Comparison of ENCODE assay signal across 9 cellular contexts in genomic region chr5:148831590-148832565, GRCh38. TPM values are rescaled to one million over a fixed set of nuclear protein-coding genes. Genes with fewer than 3 reads are reported as not detected.
DNase-seq lines count a peak whose midpoint lies in the region; ATAC-seq and TF ChIP-seq lines count a peak whose summit lies in the region.
"Had no signal": no experiment of that assay in that cellular context is flagged by ENCODE, and none has a peak within 500 bp of the region (broad histone marks: within the 10 kb centered on the region; RNA-seq: fewer than 3 reads in every experiment).

No MANE protein-coding gene starts in this region.

- DNase-seq in CD4-positive, alpha-beta memory T cell: no peak
- DNase-seq in fibroblast of lung (ENCODE audit: low read depth in 2 of 2): no peak
- no peak for DNase-seq in HuH-7.5 (ENCODE audit: low spot score)
- DNase-seq in DMS114 treated with DMSO at 0.1 percent for 48 hours (lab: John Stamatoyannopoulos, UW; ENCODE audit: unreplicated experiment): no peak
- DNase-seq in T-helper 1 cell: no peak
- DNase-seq in NCI-H146 treated with DMSO at 0.1 percent for 48 hours (lab: John Stamatoyannopoulos, UW; ENCODE audit: unreplicated experiment): no peak

- peak overlapping the region; percentile 52 to 95 (median 86) for H3K4me3 Mint-ChIP-seq in CD4-positive, alpha-beta memory T cell

- no peak overlapping the region for H3K27ac ChIP-seq in CD4-positive, alpha-beta memory T cell (ENCODE audit: low read depth, low read length)
- no peak overlapping the region for H3K27ac ChIP-seq in fibroblast of lung (ENCODE audit: insufficient read depth, low read length)
- H3K27ac ChIP-seq: tibial artery had no signal

- H3K4me2 ChIP-seq in fibroblast of lung (ENCODE audit: extremely low read depth, insufficient read depth, low read length): peak overlapping the region; percentile 46

- H3K4me3 ChIP-seq in CD4-positive, alpha-beta memory T cell (ENCODE audit: low read length in 2 of 2): no peak overlapping the region
- H3K4me3 ChIP-seq in fibroblast of lung (replicated peaks in 1 of 4; ENCODE audit: control extremely low read depth in 1 of 4, insufficient read depth in 1 of 4, low read depth in 3 of 4, low read length in 4 of 4): no peak overlapping the region
- H3K4me3 ChIP-seq: tibial artery had no signal

- H3K79me2 ChIP-seq in fibroblast of lung (ENCODE audit: control insufficient read depth, insufficient read depth, low read length): peaks cover 24% of the 10 kb centered on the region

- H3K9me3 Mint-ChIP-seq in CD4-positive, alpha-beta memory T cell: no peaks in the 10 kb centered on the region

- H3K4me1 Mint-ChIP-seq in CD4-positive, alpha-beta memory T cell: peaks cover 34 to 96% (median 62%) of the 10 kb centered on the region in 4 donors

- no peaks in the 10 kb centered on the region for H3K36me3 ChIP-seq in CD4-positive, alpha-beta memory T cell (ENCODE audit: insufficient read depth, low read length)
- no peaks in the 10 kb centered on the region for H3K36me3 ChIP-seq in fibroblast of lung (ENCODE audit: control insufficient read depth, insufficient read depth, low read length)
- H3K36me3 ChIP-seq: tibial artery had no signal

- peak; percentile 83 for ATAC-seq in GM21423 (IDR thresholded peaks at IDR 0.05; ENCODE audit: unreplicated experiment)
- ATAC-seq in HG03575 (IDR thresholded peaks at IDR 0.05; ENCODE audit: extremely low read depth, insufficient number of reproducible peaks, low FRiP score, unreplicated experiment): peak; percentile 88

- peaks cover 0 to 13% of the 10 kb centered on the region in 2 donors for H3K36me3 Mint-ChIP-seq in CD4-positive, alpha-beta memory T cell

- POLR2A ChIA-PET in CD4-positive, alpha-beta memory T cell (lab: Charles Lee; ENCODE audit: partially characterized antibody): interaction anchor here (1.1 to 1.5 kb wide), 3 partner anchors 8 to 18 kb away, joined by 3 to 4 read pairs (median 3); no protein-coding TSS in a partner anchor

- peaks cover 0 to 2% of the 10 kb centered on the region in 2 donors for H3K27me3 Mint-ChIP-seq in CD4-positive, alpha-beta memory T cell

- TF ChIP-seq CTCF in fibroblast of lung (conservative IDR thresholded peaks at IDR 0.05 in 1 of 2, IDR thresholded peaks at IDR 0.05 in 1 of 2; ENCODE audit: low read depth in 1 of 2, low read length in 2 of 2): no peak

- CTCF ChIA-PET in CD4-positive, alpha-beta memory T cell (lab: Charles Lee; ENCODE audit: partially characterized antibody): interaction anchor here (0.9 to 4.3 kb wide), 4 partner anchors 11 to 126 kb away, joined by 3 to 21 read pairs (median 4); no protein-coding TSS in a partner anchor

- peak overlapping the region; percentile 33 to 75 (median 62) for H3K27ac Mint-ChIP-seq in CD4-positive, alpha-beta memory T cell

- intact Hi-C loops in CD4-positive, alpha-beta memory T cell (cut with micrococcal nuclease): no loop called here

- H3K27me3 ChIP-seq in CD4-positive, alpha-beta memory T cell (ENCODE audit: insufficient read depth, low read length): no peaks in the 10 kb centered on the region
- no peaks in the 10 kb centered on the region for H3K27me3 ChIP-seq in fibroblast of lung (ENCODE audit: control insufficient read depth, insufficient read depth, low read length)
- H3K27me3 ChIP-seq: tibial artery had no signal

- no peaks in the 10 kb centered on the region for H3K9me3 ChIP-seq in CD4-positive, alpha-beta memory T cell (ENCODE audit: control insufficient read depth in 1 of 2, low read length in 2 of 2)
- H3K9me3 ChIP-seq in fibroblast of lung (ENCODE audit: control insufficient read depth, insufficient read depth, low read depth, low read length): no peaks in the 10 kb centered on the region
- H3K9me3 ChIP-seq: tibial artery had no signal

- no peak overlapping the region for H3K9ac ChIP-seq in fibroblast of lung (ENCODE audit: insufficient read depth, low read length)

- no peaks in the 10 kb centered on the region for H4K20me1 ChIP-seq in fibroblast of lung (ENCODE audit: control insufficient read depth, extremely low read depth, insufficient read depth, low read length)

- no peak overlapping the region for H2AFZ ChIP-seq in fibroblast of lung (ENCODE audit: low read length)

- peaks cover 54% of the 10 kb centered on the region for H3K4me1 ChIP-seq in CD4-positive, alpha-beta memory T cell (ENCODE audit: insufficient read depth, low read length)
- peaks cover 2% of the 10 kb centered on the region for H3K4me1 ChIP-seq in fibroblast of lung (ENCODE audit: control insufficient read depth, extremely low read depth, insufficient read depth, low read length)

RNA-seq across cellular contexts. Expression of gene ADRB2, which starts 5.5 kb away (rescaled TPM):
- total RNA-seq in CD4-positive, alpha-beta memory T cell: 1 to 10 TPM; 5.6 to 6.1 TPM
- polyA plus RNA-seq in CD4-positive, alpha-beta memory T cell: 1 to 10 TPM; 3.6 to 5.2 TPM
- 1.0 and 4.5 TPM in 2 replicates for total RNA-seq in fibroblast of lung
- 0.60 and 2.9 TPM in 2 replicates for polyA plus RNA-seq in fibroblast of lung
- polyA plus RNA-seq in fibroblast of lung (2012): 0.23 and 1.8 TPM in 2 replicates
- polyA minus RNA-seq in fibroblast of lung (ENCODE audit: low replicate concordance): 5.0 TPM in 1 of 2 replicates, not detected in the other
